In genomic region chr1:109040627-109041613, GRCh38 we compare ENCODE assay signal across 8 cellular contexts. TPM values are rescaled to one million over a fixed set of nuclear protein-coding genes. Genes with fewer than 3 reads are reported as not detected.
DNase-seq lines count a peak whose midpoint lies in the region; ATAC-seq and TF ChIP-seq lines count a peak whose summit lies in the region.

No MANE protein-coding gene starts in this region.

- in situ Hi-C loops in Panc1 (cut with HindIII; ENCODE audit: low pct_unique_long_range_greater_than_20kb, low sequenced_read_pairs): no loop called here
- in situ Hi-C loops in brain microvascular endothelial cell (cut with HindIII; ENCODE audit: low pct_ligation_motif_present, low sequenced_read_pairs): no loop called here
- in situ Hi-C loops in gastrocnemius medialis (cut with MboI; ENCODE audit: low sequenced_read_pairs in 4 of 4): no loop called here

- no peak for TF ChIP-seq CTCF in AG10803 (conservative IDR thresholded peaks at IDR 0.05; ENCODE audit: low read length)
- no peak for TF ChIP-seq CTCF in Panc1 (IDR thresholded peaks at IDR 0.05)
- TF ChIP-seq CTCF in brain microvascular endothelial cell (IDR thresholded peaks at IDR 0.05; ENCODE audit: low read depth, low read length, missing control alignments): no peak
- TF ChIP-seq CTCF in gastrocnemius medialis (IDR thresholded peaks at IDR 0.05 in 4 of 5, conservative IDR thresholded peaks at IDR 0.05 in 1 of 5): no peak

- H3K27ac ChIP-seq in Panc1 (ENCODE audit: low read length) (peak overlapping the region; percentile 69), brain microvascular endothelial cell (peak overlapping the region; percentile 85), gastrocnemius medialis (peak overlapping the region; percentile 83 to 93 (median 90))

- peak overlapping the region; percentile 90 for H3K4me3 ChIP-seq in AG10803 (ENCODE audit: low read length)
- H3K4me3 ChIP-seq in Panc1 (ENCODE audit: low read depth in 2 of 2, low read length in 2 of 2): peak overlapping the region; percentile 86 to 87
- H3K4me3 ChIP-seq in brain microvascular endothelial cell (ENCODE audit: low read depth, low read length): peak overlapping the region; percentile 91
- peak overlapping the region; percentile 94 for H3K4me3 ChIP-seq in iPS-18c (ENCODE audit: insufficient read depth, low read depth, low read length)
- H3K4me3 ChIP-seq in gastrocnemius medialis: peak overlapping the region; percentile 83 to 99 (median 90)

- intact Hi-C loops in Panc1 (cut with micrococcal nuclease; ENCODE audit: unreplicated experiment): no loop called here
- intact Hi-C loops in gastrocnemius medialis (cut with DNase I; ENCODE audit: low total_unique reads): loop anchor here (2.0 to 5.0 kb wide), 3 partner anchors 71 to 292 kb away; partner anchors contain the start of genes CLCC1 and ELAPOR1

- H3K36me3 ChIP-seq in Panc1 (ENCODE audit: control insufficient read depth, insufficient read depth, low read length) (no peaks in the 10 kb centered on the region; the same call in 1 of the 2 replicates), brain microvascular endothelial cell (replicated peaks) (no peaks in the 10 kb centered on the region), gastrocnemius medialis (no peaks in the 10 kb centered on the region)

- TF ChIP-seq POLR2A in gastrocnemius medialis (IDR thresholded peaks at IDR 0.05): no peak

- no peaks in the 10 kb centered on the region for H3K9me3 ChIP-seq in Panc1 (ENCODE audit: control insufficient read depth, insufficient read depth, low read depth, low read length)
- no peaks in the 10 kb centered on the region for H3K9me3 ChIP-seq in iPS-18c (ENCODE audit: control insufficient read depth, insufficient read depth, low read length)
- no peaks in the 10 kb centered on the region for H3K9me3 ChIP-seq in gastrocnemius medialis

- no peaks in the 10 kb centered on the region for H3K4me1 ChIP-seq in Panc1 (ENCODE audit: control insufficient read depth, insufficient read depth, low read length)
- peaks cover 9 to 11% of the 10 kb centered on the region in 2 donors for H3K4me1 ChIP-seq in gastrocnemius medialis

- no peaks in the 10 kb centered on the region for H3K27me3 ChIP-seq in Panc1 (ENCODE audit: control insufficient read depth, insufficient read depth, low read length)
- H3K27me3 ChIP-seq in brain microvascular endothelial cell (replicated peaks): no peaks in the 10 kb centered on the region
- no peaks in the 10 kb centered on the region for H3K27me3 ChIP-seq in gastrocnemius medialis

- DNase-seq in AG10803 (ENCODE audit: low read depth) (peak; percentile 8), Panc1 (ENCODE audit: low read depth, low spot score) (no peak), brain microvascular endothelial cell (no peak), gastrocnemius medialis (peak in 1 of 2 donors; percentile 2), DMS114 treated with DMSO at 0.1 percent for 48 hours (lab: John Stamatoyannopoulos, UW; ENCODE audit: unreplicated experiment) (no peak)

- TSS peak; percentile 93 for BruUV-seq in Panc1 (replicated peaks; lab: Mats Ljungman, UMichigan)

- CTCF ChIA-PET in Panc1 (lab: Charles Lee): interaction anchor here (0.6 kb wide), 1 partner anchor 198 kb away, joined by 5 read pairs; no protein-coding TSS in a partner anchor

- POLR2A ChIA-PET in Panc1 (lab: Charles Lee): interaction anchor here (0.6 to 0.7 kb wide), 3 partner anchors 33 to 1800 kb away, joined by 5 to 10 read pairs (median 7); no protein-coding TSS in a partner anchor

- ATAC-seq in GM18861 (IDR thresholded peaks at IDR 0.05; ENCODE audit: unreplicated experiment) (peak; percentile 18), HG03066 (IDR thresholded peaks at IDR 0.05; ENCODE audit: low read depth, unreplicated experiment) (peak; percentile 27), Panc1 (peak; percentile 49), gastrocnemius medialis (peak; percentile 22 to 30)

RNA-seq across cellular contexts. Expression of gene WDR47, which starts 1.0 kb away (rescaled TPM):
- total RNA-seq in Panc1 (2021; ENCODE audit: unreplicated experiment) (9.6 TPM), gastrocnemius medialis (10 to 100 TPM; 13.9 to 18.8 (median 17.5) TPM)
- 9.6 TPM for polyA plus RNA-seq in Panc1 (2012; ENCODE audit: insufficient read length)

RNA-seq across cellular contexts. Expression of gene TAF13, which starts 34.9 kb away (rescaled TPM):
- total RNA-seq in Panc1 (2021; ENCODE audit: unreplicated experiment): 28.9 TPM
- polyA plus RNA-seq in Panc1 (2012; ENCODE audit: insufficient read length): 14.4 TPM
- 10 to 100 TPM; 28.8 to 83.3 (median 65.5) TPM for total RNA-seq in gastrocnemius medialis

RNA-seq across cellular contexts. Expression of gene TMEM167B, which starts 49.6 kb away (rescaled TPM):
- total RNA-seq in Panc1 (2021; ENCODE audit: unreplicated experiment): 18.1 TPM
- polyA plus RNA-seq in Panc1 (2012; ENCODE audit: insufficient read length): 11.3 TPM
- 10 to 100 TPM; 17.5 to 26.3 (median 21.8) TPM for total RNA-seq in gastrocnemius medialis
